24 cellular contexts compared by ENCODE assay signal in genomic region chr14:67806228-67806627, GRCh38. TPM values are rescaled to one million over a fixed set of nuclear protein-coding genes. Genes with fewer than 3 reads are reported as not detected.
A peak's percentile ranks its signal among the peaks of the same experiment; 100 is the strongest.
DNase-seq lines count a peak whose midpoint lies in the region; ATAC-seq, FAIRE-seq and TF ChIP-seq lines count a peak whose summit lies in the region.
"Had no signal": no experiment of that assay in that cellular context is flagged by ENCODE, and none has a peak within 500 bp of the region (broad histone marks: within the 10 kb centered on the region; RNA-seq: fewer than 3 reads in every experiment).

No MANE protein-coding gene starts in this region.

- H3K9ac ChIP-seq in IMR-90 (ENCODE audit: low read depth, low read length): no peak overlapping the region

- no peak overlapping the region for H4K5ac ChIP-seq in IMR-90 (ENCODE audit: low read depth, low read length)

- H3K23ac ChIP-seq in IMR-90 (ENCODE audit: low read depth, low read length): no peak overlapping the region

- peaks cover 0 to 6% of the 10 kb centered on the region in 2 experiments; a peak in 3 of 4 replicates for H3K79me1 ChIP-seq in IMR-90 (ENCODE audit: low read depth in 1 of 2, low read length in 2 of 2)

- no peaks in the 10 kb centered on the region for H3K27me3 ChIP-seq in IMR-90 (ENCODE audit: control insufficient read depth, insufficient read depth, low read length)
- no peaks in the 10 kb centered on the region for H3K27me3 ChIP-seq in heart right ventricle
- H3K27me3 ChIP-seq: colonic mucosa, heart left ventricle had no signal

- no peak for TF ChIP-seq POLR2A in IMR-90 (IDR thresholded peaks at IDR 0.05; ENCODE audit: low read depth, low read length)

- CTCF ChIA-PET in IMR-90 (lab: Yijun Ruan, JAX): no interaction called here

- in situ Hi-C loops in IMR-90 (cut with MboI; ENCODE audit: low sequenced_read_pairs): no loop called here

- no peaks in the 10 kb centered on the region for H3K9me1 ChIP-seq in IMR-90 (ENCODE audit: insufficient read depth, low read length)

- peak; percentile 63 for DNase-seq in COLO829 (ENCODE audit: low spot score)
- DNase-seq in IMR-90: peak; percentile 7
- peak; percentile 55 for DNase-seq in fibroblast of mammary gland (ENCODE audit: low read depth)
- DNase-seq in urothelium cell line (ENCODE audit: low spot score): no peak
- DNase-seq in heart right ventricle: no peak
- DNase-seq in DMS114 treated with DMSO at 0.1 percent for 48 hours (lab: John Stamatoyannopoulos, UW; ENCODE audit: unreplicated experiment): no peak
- no peak for DNase-seq in NCI-H2107 (lab: John Stamatoyannopoulos, UW)
- DNase-seq: activated CD4-positive, alpha-beta memory T cell treated with anti-CD3 and anti-CD28 coated beads, Interleukin-2, amount 10 ng/mL, durations not matched to agents 7 days and 5 days; activated CD8-positive, alpha-beta memory T cell treated with anti-CD3 and anti-CD28 coated beads, Interleukin-2, amount 50 U/mL, for 48 hours; CD8-positive, alpha-beta T cell; colonic mucosa; effector CD8-positive, alpha-beta T cell; heart left ventricle; kidney; MV-4-11; NCI-H446 treated with DMSO at 0.1 percent for 48 hours; NCI-H774; psoas muscle; SIG-M5; stimulated activated CD4-positive, alpha-beta T cell treated with anti-CD3 and anti-CD28 coated beads, Interleukin-4, amount 100 ng/mL, for 24 hours; trophoblast cell had no signal

- no peak overlapping the region for H3K4ac ChIP-seq in IMR-90 (ENCODE audit: low read depth, low read length)

- FAIRE-seq in urothelium cell line (lab: Jason Lieb, UNC): peak; percentile 23
- FAIRE-seq: kidney had no signal

- no TSS peak for BruUV-seq in IMR-90 (replicated peaks; lab: Mats Ljungman, UMichigan)

- H2BK5ac ChIP-seq in IMR-90 (ENCODE audit: low read depth, low read length, poor library complexity, severe bottlenecking): no peak overlapping the region

- H3K36me3 ChIP-seq in IMR-90 (ENCODE audit: control insufficient read depth, insufficient read depth, low read length) (peaks cover 42% of the 10 kb centered on the region), heart right ventricle (peaks cover 0 to 100% (median 63%) of the 10 kb centered on the region in 9 donors)

- dilution Hi-C loops in IMR-90 (cut with HindIII; ENCODE audit: low sequenced_read_pairs, unreplicated experiment): no loop called here

- H2BK20ac ChIP-seq in IMR-90 (ENCODE audit: low read depth, low read length): no peak overlapping the region

- no peak overlapping the region for H2BK120ac ChIP-seq in IMR-90 (ENCODE audit: low read depth, low read length)

- ATAC-seq in IMR-90 (ENCODE audit: low read depth) (no peak), heart right ventricle (no peak)
- ATAC-seq: CD8-positive, alpha-beta T cell; HCT116; heart left ventricle; psoas muscle; sciatic nerve had no signal

- H3K4me3 ChIP-seq in IMR-90 (ENCODE audit: insufficient read depth, low read depth, low read length) (no peak overlapping the region), fibroblast of mammary gland (ENCODE audit: control insufficient read depth, low read depth, low read length) (no peak overlapping the region), heart right ventricle (no peak overlapping the region)
- H3K4me3 ChIP-seq: colonic mucosa, heart left ventricle, psoas muscle had no signal

- intact Hi-C loops in IMR-90 (cut with micrococcal nuclease): no loop called here
- intact Hi-C loops in heart right ventricle (cut with DNase I): no loop called here

- H4K8ac ChIP-seq in IMR-90 (ENCODE audit: low read depth in 2 of 2, low read length in 2 of 2): no peak overlapping the region

- TF ChIP-seq CTCF in IMR-90 (conservative IDR thresholded peaks at IDR 0.05; ENCODE audit: low read depth, low read length) (no peak), fibroblast of mammary gland (conservative IDR thresholded peaks at IDR 0.05; ENCODE audit: control insufficient read depth, insufficient read depth, low read depth, low read length) (no peak), heart right ventricle (IDR thresholded peaks at IDR 0.05) (no peak)

- no peak overlapping the region for H3K27ac ChIP-seq in IMR-90 (ENCODE audit: insufficient read depth, low read length)
- H3K27ac ChIP-seq in heart right ventricle: no peak overlapping the region
- H3K27ac ChIP-seq: colonic mucosa, epithelial cell of prostate, heart left ventricle, psoas muscle had no signal

- POLR2A ChIA-PET in IMR-90 (lab: Charles Lee; ENCODE audit: unreplicated experiment): no interaction called here

- no peaks in the 10 kb centered on the region for H3K4me1 ChIP-seq in IMR-90 (ENCODE audit: control insufficient read depth, insufficient read depth, low read length)
- no peaks in the 10 kb centered on the region for H3K4me1 ChIP-seq in heart right ventricle
- H3K4me1 ChIP-seq: colonic mucosa, heart left ventricle had no signal

- no peak overlapping the region for H3K14ac ChIP-seq in IMR-90 (replicated peaks; ENCODE audit: low read depth, low read length)

- no CpG with 5 or more reads among the region's 3 CpGs for WGBS in IMR-90 (ENCODE audit: extremely low coverage in 2 of 2, insufficient read length in 1 of 2), 2 experiments
- 64 to 67% methylated on average over 3 of the region's 3 CpGs for WGBS in heart right ventricle, 2 donors

- no peak overlapping the region for H2AK5ac ChIP-seq in IMR-90 (ENCODE audit: low read depth, low read length)

- H4K20me1 ChIP-seq in IMR-90 (ENCODE audit: insufficient read depth, low read length): no peaks in the 10 kb centered on the region

- H2BK15ac ChIP-seq in IMR-90 (ENCODE audit: low read depth, low read length): no peak overlapping the region

- H2AFZ ChIP-seq in IMR-90 (replicated peaks; ENCODE audit: low read length, poor library complexity): no peak overlapping the region

- H3K18ac ChIP-seq in IMR-90 (ENCODE audit: low read depth, low read length): no peak overlapping the region

- H2AK9ac ChIP-seq in IMR-90 (replicated peaks; ENCODE audit: low read depth, low read length, poor library complexity): no peak overlapping the region

- H3K4me2 ChIP-seq in IMR-90 (ENCODE audit: low read depth, low read length): no peak overlapping the region

- no peaks in the 10 kb centered on the region for H3K9me3 ChIP-seq in IMR-90 (ENCODE audit: control insufficient read depth, insufficient read depth, low read length)
- H3K9me3 ChIP-seq in heart right ventricle: no peaks in the 10 kb centered on the region
- H3K9me3 ChIP-seq: colonic mucosa, heart left ventricle, psoas muscle had no signal

- H3K56ac ChIP-seq in IMR-90 (ENCODE audit: extremely low read depth, insufficient read depth, low read length): no peak overlapping the region

- no peak overlapping the region for H4K91ac ChIP-seq in IMR-90 (ENCODE audit: insufficient read depth, low read depth, low read length)

- no peak for TF ChIP-seq RAD21 in IMR-90 (IDR thresholded peaks at IDR 0.05; ENCODE audit: low read length)

TF ChIP-seq in IMR-90, 13 proteins besides CTCF, POLR2A, EP300 and RAD21:
- TF ChIP-seq RCOR1 (IDR thresholded peaks at IDR 0.05; ENCODE audit: insufficient replicate concordance, low read length): no peak
- no peak for TF ChIP-seq ELK1 (IDR thresholded peaks at IDR 0.05; ENCODE audit: borderline replicate concordance, low read depth, low read length)
- TF ChIP-seq CHD1 (IDR thresholded peaks at IDR 0.05; ENCODE audit: low read depth, low read length): no peak
- TF ChIP-seq, protein P1, sequence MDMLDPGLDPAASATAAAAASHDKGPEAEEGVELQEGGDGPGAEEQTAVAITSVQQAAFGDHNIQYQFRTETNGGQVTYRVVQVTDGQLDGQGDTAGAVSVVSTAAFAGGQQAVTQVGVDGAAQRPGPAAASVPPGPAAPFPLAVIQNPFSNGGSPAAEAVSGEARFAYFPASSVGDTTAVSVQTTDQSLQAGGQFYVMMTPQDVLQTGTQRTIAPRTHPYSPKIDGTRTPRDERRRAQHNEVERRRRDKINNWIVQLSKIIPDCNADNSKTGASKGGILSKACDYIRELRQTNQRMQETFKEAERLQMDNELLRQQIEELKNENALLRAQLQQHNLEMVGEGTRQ (IDR thresholded peaks at IDR 0.05; ENCODE audit: low read depth, low read length): no peak
- no peak for TF ChIP-seq BHLHE40 (IDR thresholded peaks at IDR 0.05; ENCODE audit: low read depth, low read length)
- no peak for TF ChIP-seq MXI1 (IDR thresholded peaks at IDR 0.05; ENCODE audit: borderline replicate concordance, low read depth, low read length)
- TF ChIP-seq FOS (IDR thresholded peaks at IDR 0.05; ENCODE audit: low read depth, low read length): no peak
- no peak for TF ChIP-seq NFE2L2 (IDR thresholded peaks at IDR 0.05; ENCODE audit: low read depth, low read length)
- no peak for TF ChIP-seq RFX5 (IDR thresholded peaks at IDR 0.05; ENCODE audit: low read depth, low read length)
- no peak for TF ChIP-seq MAFK (IDR thresholded peaks at IDR 0.05; ENCODE audit: low read depth, low read length)
- no peak for TF ChIP-seq MAZ (IDR thresholded peaks at IDR 0.05; ENCODE audit: borderline replicate concordance, low read depth, low read length)
- TF ChIP-seq SMC3 (IDR thresholded peaks at IDR 0.05; ENCODE audit: low read depth, low read length): no peak
- no peak for TF ChIP-seq CEBPB (IDR thresholded peaks at IDR 0.05; ENCODE audit: low read depth, low read length)

RNA-seq across cellular contexts. Expression of gene ZFYVE26, which starts 10.2 kb away (rescaled TPM):
- total RNA-seq in IMR-90 (2012; rRNA removed): 10.3 and 11.1 TPM in 2 replicates
- polyA plus RNA-seq in IMR-90 (2012; rRNA removed): 6.0 and 6.6 TPM in 2 replicates
- 2.8 and 3.2 TPM in 2 replicates for polyA plus RNA-seq in IMR-90 (2012; cell fraction: cytosol; rRNA removed)
- polyA plus RNA-seq in IMR-90 (2012; cell fraction: nucleus; rRNA removed; ENCODE audit: low replicate concordance): 10.0 and 16.7 TPM in 2 replicates
- total RNA-seq in heart right ventricle: 10 to 100 TPM; 11.0 to 17.9 (median 15.4) TPM
- polyA plus RNA-seq in heart right ventricle: 1 to 10 TPM; 2.8 to 5.6 TPM

RNA-seq across cellular contexts. Expression of gene RAD51B, which starts 13.4 kb away (rescaled TPM):
- 12.2 and 18.8 TPM in 2 replicates for total RNA-seq in IMR-90 (2012; rRNA removed)
- 4.9 and 5.1 TPM in 2 replicates for polyA plus RNA-seq in IMR-90 (2012; rRNA removed)
- 1.6 and 4.9 TPM in 2 replicates for polyA plus RNA-seq in IMR-90 (2012; cell fraction: cytosol; rRNA removed)
- polyA plus RNA-seq in IMR-90 (2012; cell fraction: nucleus; rRNA removed; ENCODE audit: low replicate concordance): 0.51 and 3.1 TPM in 2 replicates
- 1 to 10 TPM; 2.4 to 8.6 (median 3.6) TPM for total RNA-seq in heart right ventricle
- 1 to 10 TPM in 1 of 2 donors, under 1 TPM in 1; 0.88 to 1.5 TPM for polyA plus RNA-seq in heart right ventricle

Comparison
In these comparisons a context has a peak if more than half of its experiments do, and no peak if none do; other contexts are left out.
1. DNase-seq: peak in COLO829 (single experiment), IMR-90 (single experiment) and fibroblast of mammary gland (single experiment); none in urothelium cell line (single experiment), heart right ventricle (0 of 2), DMS114 treated with DMSO at 0.1 percent for 48 hours (single experiment) and NCI-H2107 (single experiment).